Comparison of ENCODE assay signal across 8 cellular contexts in the genomic region with DNA sequence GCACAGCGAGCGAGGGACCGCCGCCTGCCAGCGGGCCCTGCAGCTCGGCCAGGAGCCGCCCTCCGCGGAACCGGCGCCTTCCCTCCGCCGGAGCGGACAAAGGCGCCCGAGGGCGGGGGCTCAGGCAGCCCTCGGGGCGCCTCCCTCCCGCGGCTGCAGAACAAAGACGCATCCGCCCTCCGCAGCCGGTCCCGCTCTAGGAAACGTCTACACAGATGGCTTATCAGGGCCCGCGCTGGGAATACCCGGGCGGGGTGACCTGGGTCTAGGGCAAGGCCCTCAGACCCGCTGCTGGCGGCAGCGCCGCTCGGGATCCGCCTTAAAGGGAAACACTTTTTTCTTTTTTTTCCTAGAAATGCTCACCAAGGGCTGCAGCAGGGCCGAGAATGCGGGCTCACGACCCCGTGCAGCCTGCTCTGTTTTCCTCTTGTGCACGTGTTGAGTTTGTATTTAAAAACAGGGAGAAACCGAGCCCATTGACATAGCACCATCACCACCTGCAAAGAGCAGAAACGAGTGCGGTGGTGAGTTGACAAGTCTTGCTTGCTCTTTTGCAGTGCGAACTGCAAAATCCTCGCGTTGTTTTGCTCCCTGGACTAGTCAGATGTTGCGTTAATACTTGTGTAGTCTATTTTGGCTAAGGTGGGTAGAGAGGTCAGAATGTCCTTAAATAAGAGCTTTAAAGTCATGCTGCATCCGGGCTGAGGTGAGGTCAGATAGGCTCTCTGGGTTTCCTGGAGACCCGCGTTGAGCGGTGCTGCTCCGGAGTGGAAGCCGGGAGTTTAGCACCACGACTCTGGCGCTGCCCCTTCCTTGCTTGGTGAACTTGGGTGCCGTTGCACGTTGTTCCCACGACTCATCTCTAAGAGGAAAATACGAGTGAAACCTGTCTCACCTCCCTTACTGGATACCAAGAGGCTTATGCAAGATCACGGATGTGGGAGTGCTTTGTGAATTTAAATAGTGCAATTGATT. TPM values are rescaled to one million over a fixed set of nuclear protein-coding genes. Genes with fewer than 3 reads are reported as not detected.
DNase-seq lines count a peak whose midpoint lies in the region; ATAC-seq and TF ChIP-seq lines count a peak whose summit lies in the region.

No MANE protein-coding gene starts in this region.

- TF ChIP-seq POLR2A in prostate gland (IDR thresholded peaks at IDR 0.05): no peak

- peak overlapping the region; percentile 73 for H3K27ac Mint-ChIP-seq in activated naive CD8-positive, alpha-beta T cell treated with anti-CD3 and anti-CD28 coated beads, Interleukin-2, amount 10 ng/mL, durations not matched to agents 7 days and 5 days

- no peak for DNase-seq in SK-N-MC (ENCODE audit: low read depth, low spot score)
- DNase-seq in activated naive CD8-positive, alpha-beta T cell treated with anti-CD3 and anti-CD28 coated beads, Interleukin-2, amount 10 ng/mL, durations not matched to agents 7 days and 5 days: peak; percentile 67
- DNase-seq in left cardiac atrium: peak; percentile 87
- DNase-seq in prostate gland (ENCODE audit: low spot score): peak; percentile 48
- no peak for DNase-seq in cortex of kidney (lab: John Stamatoyannopoulos, UW)

- H3F3A ChIP-seq in DOHH2 (ENCODE audit: control insufficient read depth, insufficient read depth): peaks cover 5% of the 10 kb centered on the region; the same call in 1 of the 2 replicates

- peaks cover 15% of the 10 kb centered on the region for H3K4me1 Mint-ChIP-seq in activated naive CD8-positive, alpha-beta T cell treated with anti-CD3 and anti-CD28 coated beads, Interleukin-2, amount 10 ng/mL, durations not matched to agents 7 days and 5 days

- no peaks in the 10 kb centered on the region for H3K9me3 ChIP-seq in DOHH2 (ENCODE audit: control insufficient read depth, insufficient read depth, low read length)
- H3K9me3 ChIP-seq in SK-N-MC (ENCODE audit: low read depth, low read length): no peaks in the 10 kb centered on the region
- H3K9me3 ChIP-seq in prostate gland: no peaks in the 10 kb centered on the region

- H3K27ac ChIP-seq in DOHH2 (ENCODE audit: low read depth, low read length) (peak overlapping the region; percentile 63), KMS-11 (peak overlapping the region; percentile 91), SK-N-MC (no peak overlapping the region), prostate gland (peak overlapping the region; percentile 81 to 82)

- peak overlapping the region; percentile 99 for H2AFZ ChIP-seq in KMS-11 (ENCODE audit: low read depth)

- intact Hi-C loops in left cardiac atrium (cut with DNase I): no loop called here
- intact Hi-C loops in prostate gland (cut with DNase I): loop anchor here (5.0 to 10.0 kb wide), 3 partner anchors 71 to 246 kb away; a partner anchor contains a TSS

- no peaks in the 10 kb centered on the region for H3K9me3 Mint-ChIP-seq in activated naive CD8-positive, alpha-beta T cell treated with anti-CD3 and anti-CD28 coated beads, Interleukin-2, amount 10 ng/mL, durations not matched to agents 7 days and 5 days

- H3K4me3 ChIP-seq in DOHH2 (ENCODE audit: low read length): peak overlapping the region; percentile 77
- no peak overlapping the region for H3K4me3 ChIP-seq in KMS-11 (IDR thresholded peaks at IDR 0.05; ENCODE audit: insufficient read depth, low read depth, low read length)
- H3K4me3 ChIP-seq in SK-N-MC: peak overlapping the region; percentile 79
- H3K4me3 ChIP-seq in prostate gland: peak overlapping the region; percentile 49 to 61

- H3K36me3 ChIP-seq in DOHH2 (ENCODE audit: control insufficient read depth, low read length) (no peaks in the 10 kb centered on the region), KMS-11 (ENCODE audit: insufficient read depth) (no peaks in the 10 kb centered on the region), SK-N-MC (ENCODE audit: insufficient read depth, low read length) (no peaks in the 10 kb centered on the region), prostate gland (no peaks in the 10 kb centered on the region)

- H3K79me2 ChIP-seq in DOHH2 (ENCODE audit: control insufficient read depth, low read length): no peaks in the 10 kb centered on the region
- H3K79me2 ChIP-seq in KMS-11 (ENCODE audit: insufficient read depth, low read depth): no peaks in the 10 kb centered on the region

- H3K36me3 Mint-ChIP-seq in activated naive CD8-positive, alpha-beta T cell treated with anti-CD3 and anti-CD28 coated beads, Interleukin-2, amount 10 ng/mL, durations not matched to agents 7 days and 5 days: no peaks in the 10 kb centered on the region

- TF ChIP-seq CTCF in DOHH2 (IDR thresholded peaks at IDR 0.05; ENCODE audit: low read depth, low read length, poor library complexity, severe bottlenecking) (no peak), KMS-11 (conservative IDR thresholded peaks at IDR 0.05; ENCODE audit: low read depth, low read length) (no peak), prostate gland (IDR thresholded peaks at IDR 0.05) (no peak)

- no peaks in the 10 kb centered on the region for H4K20me1 ChIP-seq in DOHH2 (ENCODE audit: control insufficient read depth, insufficient read depth, low read depth, low read length)
- no peaks in the 10 kb centered on the region for H4K20me1 ChIP-seq in KMS-11 (ENCODE audit: insufficient read depth)

- H3K4me2 ChIP-seq in DOHH2 (ENCODE audit: low read length): peak overlapping the region; percentile 97
- H3K4me2 ChIP-seq in KMS-11: peak overlapping the region; percentile 91

- peak; percentile 17 for ATAC-seq in GM21786 (IDR thresholded peaks at IDR 0.05; ENCODE audit: unreplicated experiment)
- ATAC-seq in activated naive CD8-positive, alpha-beta T cell treated with anti-CD3 and anti-CD28 coated beads, Interleukin-2, amount 10 ng/mL, durations not matched to agents 7 days and 5 days (ENCODE audit: low read depth): peak; percentile 27
- ATAC-seq in left cardiac atrium: peak; percentile 27 to 57

- peak overlapping the region; percentile 80 for H3K4me3 Mint-ChIP-seq in activated naive CD8-positive, alpha-beta T cell treated with anti-CD3 and anti-CD28 coated beads, Interleukin-2, amount 10 ng/mL, durations not matched to agents 7 days and 5 days

- H3K4me1 ChIP-seq in DOHH2 (ENCODE audit: control insufficient read depth, low read length): peaks cover 23% of the 10 kb centered on the region
- peaks cover 16% of the 10 kb centered on the region for H3K4me1 ChIP-seq in KMS-11 (ENCODE audit: low read depth, poor library complexity, severe bottlenecking)
- peaks cover 9% of the 10 kb centered on the region for H3K4me1 ChIP-seq in prostate gland (replicated peaks)

- peaks cover 52% of the 10 kb centered on the region for H3K27me3 Mint-ChIP-seq in activated naive CD8-positive, alpha-beta T cell treated with anti-CD3 and anti-CD28 coated beads, Interleukin-2, amount 10 ng/mL, durations not matched to agents 7 days and 5 days

- H3K9me2 ChIP-seq in DOHH2 (replicated peaks; ENCODE audit: control insufficient read depth, low read length): no peaks in the 10 kb centered on the region

- H3K9ac ChIP-seq in KMS-11: peak overlapping the region; percentile 80
- H3K9ac ChIP-seq in SK-N-MC (ENCODE audit: insufficient read length): peak overlapping the region; percentile 34

- under 1% methylated on average over 62 of the region's 62 CpGs for WGBS in prostate gland

- H3K27me3 ChIP-seq in DOHH2 (ENCODE audit: control insufficient read depth, low read length) (peaks cover 42% of the 10 kb centered on the region), KMS-11 (ENCODE audit: insufficient read depth, low read depth) (0 out of 2 replicates have a peak, but pooled peaks cover 2% of the 10 kb centered on the region), prostate gland (replicated peaks; ENCODE audit: insufficient read depth) (no peaks in the 10 kb centered on the region)

- POLR2A ChIA-PET in activated naive CD8-positive, alpha-beta T cell treated with anti-CD3 and anti-CD28 coated beads, Interleukin-2, amount 10 ng/mL, durations not matched to agents 7 days and 5 days (lab: Charles Lee): interaction anchor here (0.6 to 0.9 kb wide), 2 partner anchors 17 to 111 kb away, joined by 3 to 4 read pairs; no protein-coding TSS in a partner anchor

RNA-seq across cellular contexts. Expression of a gene that starts 1.1 kb away (rescaled TPM):
- 1 to 10 TPM; 3.8 to 5.7 TPM for total RNA-seq in activated naive CD8-positive, alpha-beta T cell treated with anti-CD3 and anti-CD28 coated beads, Interleukin-2, amount 10 ng/mL, durations not matched to agents 7 days and 5 days
- total RNA-seq in left cardiac atrium: 10 to 100 TPM; 59.6 to 95.7 TPM
- total RNA-seq in prostate gland: 10 to 100 TPM; 32.2 to 44.3 TPM

RNA-seq across cellular contexts. Expression of a gene that starts 41.7 kb away (rescaled TPM):
- under 1 TPM; 0.44 to 0.48 TPM for total RNA-seq in activated naive CD8-positive, alpha-beta T cell treated with anti-CD3 and anti-CD28 coated beads, Interleukin-2, amount 10 ng/mL, durations not matched to agents 7 days and 5 days
- 1 to 10 TPM in 1 of 2 donors, under 1 TPM in 1; 0.71 to 1.6 TPM for total RNA-seq in left cardiac atrium
- total RNA-seq in prostate gland: 1 to 10 TPM in 1 of 2 donors, under 1 TPM in 1; 0.68 to 1.1 TPM

Comparison
In these comparisons a context has a peak if more than half of its experiments do, and no peak if none do; other contexts are left out.
1. DNase-seq: peak in activated naive CD8-positive, alpha-beta T cell treated with anti-CD3 and anti-CD28 coated beads, Interleukin-2, amount 10 ng/mL, durations not matched to agents 7 days and 5 days (single experiment), left cardiac atrium (single experiment) and prostate gland (single experiment); none in SK-N-MC (single experiment) and cortex of kidney (single experiment).
2. RNA of a gene that starts 1.1 kb away (total RNA-seq): 59.6 to 95.7 TPM in left cardiac atrium and 32.2 to 44.3 TPM in prostate gland; 3.8 to 5.7 TPM in activated naive CD8-positive, alpha-beta T cell treated with anti-CD3 and anti-CD28 coated beads, Interleukin-2, amount 10 ng/mL, durations not matched to agents 7 days and 5 days; every median in the first group is over 4 times any median in the second.
3. Peak in every context shown above with its lines, with median percentiles within 50 percentile points of each other: ATAC-seq.